Comparison of ENCODE assay signal across 9 cellular contexts in the genomic region with DNA sequence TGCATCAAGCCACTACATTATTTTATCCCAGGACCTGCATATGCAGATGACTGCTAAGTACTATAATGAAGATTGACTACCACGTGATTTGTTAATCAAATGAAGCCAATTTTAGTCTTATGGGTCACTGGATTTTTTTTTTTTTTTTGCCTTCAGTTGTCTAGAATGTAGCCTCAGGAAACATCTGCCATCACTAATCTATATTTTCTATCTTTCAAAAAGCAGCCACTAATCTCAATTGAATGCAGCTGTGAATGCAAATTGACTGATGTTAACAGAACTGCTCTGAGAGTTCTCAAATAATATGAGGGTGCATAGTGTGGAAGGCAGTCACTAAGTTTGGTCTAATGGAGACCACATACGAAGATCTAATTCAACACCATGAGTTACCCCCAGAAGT.
"Had no signal": no experiment of that assay in that cellular context is flagged by ENCODE, and none has a peak within 500 bp of the region (broad histone marks: within the 10 kb centered on the region; RNA-seq: fewer than 3 reads in every experiment).

No MANE protein-coding gene starts in this region.

- H3K27ac ChIP-seq: brain microvascular endothelial cell, hepatocyte had no signal

- ATAC-seq: activated naive CD4-positive, alpha-beta T cell treated with anti-CD3 and anti-CD28 coated beads, Interleukin-2, amount 50 U/mL, for 72 hours had no signal

- H3K4me2 ChIP-seq: hepatocyte had no signal

- DNase-seq: activated CD4-positive, alpha-beta T cell treated with anti-CD3 and anti-CD28 coated beads, Interleukin-2, amount 10 ng/mL, durations not matched to agents 7 days and 5 days; activated CD4-positive, CD25-positive, alpha-beta regulatory T cell; amygdala; brain microvascular endothelial cell; endodermal cell; erythroblast; stimulated activated CD4-positive, alpha-beta T cell treated with anti-CD3 and anti-CD28 coated beads, Interleukin-2, amount 100 ng/mL, for 48 hours had no signal

- H3K27me3 ChIP-seq: brain microvascular endothelial cell, hepatocyte had no signal

- H3K36me3 ChIP-seq: brain microvascular endothelial cell had no signal

- H2AFZ ChIP-seq: hepatocyte had no signal

- H3K79me2 ChIP-seq: hepatocyte had no signal

- H3K4me3 ChIP-seq: hepatocyte had no signal
